ENCODE assay signal across 8 cellular contexts in the genomic region with DNA sequence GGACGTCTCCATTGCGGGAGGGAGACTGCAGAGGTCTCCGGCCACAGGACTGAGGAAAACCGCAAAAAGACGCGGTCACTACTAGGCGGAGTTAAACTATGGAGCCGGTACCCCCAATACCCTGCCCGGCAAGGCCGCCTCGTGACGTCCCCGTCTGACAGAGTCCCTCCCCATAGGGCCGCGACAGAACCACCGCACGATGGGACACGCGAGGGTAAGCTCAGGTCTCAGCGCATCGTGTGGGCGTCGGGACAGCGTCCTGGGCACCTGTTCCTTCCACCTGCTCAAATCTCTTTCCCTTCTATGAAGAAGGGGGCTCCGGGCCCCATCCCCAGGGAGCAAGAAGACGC. TPM values are rescaled to one million over a fixed set of nuclear protein-coding genes. Genes with fewer than 3 reads are reported as not detected.
DNase-seq lines count a peak whose midpoint lies in the region; ATAC-seq and TF ChIP-seq lines count a peak whose summit lies in the region.

No MANE protein-coding gene starts in this region.

- no peaks in the 10 kb centered on the region for H3K9me3 ChIP-seq in BLaER1 treated with 17β-estradiol and CSF1 and Interleukin-3, amounts not matched to agents 10 nM and 100 nM (replicated peaks in 1 of 11)
- no peaks in the 10 kb centered on the region for H3K9me3 ChIP-seq in SU-DHL-6 (ENCODE audit: insufficient read depth, low read length)

- H2AFZ ChIP-seq in SU-DHL-6 (ENCODE audit: low read depth, low read length, severe bottlenecking), result peak overlapping the region; percentile 77

- H3K4me1 ChIP-seq in BLaER1 treated with 17β-estradiol and CSF1 and Interleukin-3, amounts not matched to agents 10 nM and 100 nM, result peaks cover 34 to 66% (median 54%) of the 10 kb centered on the region in 10 experiments

- peaks cover 13% of the 10 kb centered on the region for H3K36me3 Mint-ChIP-seq in brain
- no peaks in the 10 kb centered on the region for H3K36me3 Mint-ChIP-seq in immature natural killer cell

- peaks cover 46% of the 10 kb centered on the region for H3F3A ChIP-seq in SU-DHL-6 (ENCODE audit: insufficient read depth)

- peaks cover 14% of the 10 kb centered on the region for H3K27me3 Mint-ChIP-seq in brain
- H3K27me3 Mint-ChIP-seq in immature natural killer cell (ENCODE audit: low read depth in 3 of 3), result peaks cover 6 to 16% (median 12%) of the 10 kb centered on the region in 3 donors

- TF ChIP-seq CTCF in SU-DHL-6 (IDR thresholded peaks at IDR 0.05; ENCODE audit: insufficient read depth, low read length, poor library complexity, severe bottlenecking), result no peak
- TF ChIP-seq CTCF in brain (conservative IDR thresholded peaks at IDR 0.05), result no peak

- H3K9me3 Mint-ChIP-seq in brain (peaks cover 0 to 9% (median 0%) of the 10 kb centered on the region in 5 experiments), immature natural killer cell (no peaks in the 10 kb centered on the region)

- peak overlapping the region; percentile 60 to 81 (median 76) for H3K4me3 ChIP-seq in BLaER1 treated with 17β-estradiol and CSF1 and Interleukin-3, amounts not matched to agents 10 nM and 100 nM
- H3K4me3 ChIP-seq in SU-DHL-6 (ENCODE audit: insufficient read depth, low read length, poor library complexity, severe bottlenecking), result peak overlapping the region; percentile 75

- DNase-seq in immature natural killer cell (peak; percentile 70 to 80 (median 74)), dedifferentiated amniotic fluid mesenchymal stem cell (ENCODE audit: extremely low spot score) (no peak)
- peak in 2 of 3 donors; percentile 69 for DNase-seq in stimulated activated CD4-positive, alpha-beta T cell treated with anti-CD3 and anti-CD28 coated beads, Interleukin-12 subunit alpha, Interleukin-12 subunit beta, amount 100 ng/mL, for 48 hours (ENCODE audit: low read depth in 2 of 3, low spot score in 1 of 3)

- peak overlapping the region; percentile 97 to 100 (median 100) for H3K27ac Mint-ChIP-seq in brain
- peak overlapping the region; percentile 97 to 99 (median 98) for H3K27ac Mint-ChIP-seq in immature natural killer cell

- H3K4me1 Mint-ChIP-seq in brain (peaks cover 26% of the 10 kb centered on the region), immature natural killer cell (peaks cover 24 to 25% of the 10 kb centered on the region in 2 donors)

- no peaks in the 10 kb centered on the region for H3K27me3 ChIP-seq in BLaER1 treated with 17β-estradiol and CSF1 and Interleukin-3, amounts not matched to agents 10 nM and 100 nM
- H3K27me3 ChIP-seq in SU-DHL-6 (ENCODE audit: low read length), result no peaks in the 10 kb centered on the region

- peak overlapping the region; percentile 87 to 99 (median 95) for H3K27ac ChIP-seq in BLaER1 treated with 17β-estradiol and CSF1 and Interleukin-3, amounts not matched to agents 10 nM and 100 nM
- H3K27ac ChIP-seq in SU-DHL-6 (ENCODE audit: low read depth, low read length), result peak overlapping the region; percentile 95

- H3K79me2 ChIP-seq in SU-DHL-6 (ENCODE audit: insufficient read depth, low read length), result peaks cover 14% of the 10 kb centered on the region

- H3K4me3 Mint-ChIP-seq in brain, result peak overlapping the region; percentile 88 to 98 (median 96)
- H3K4me3 Mint-ChIP-seq in immature natural killer cell, result peak overlapping the region; percentile 94 to 97 (median 96)

- H4K20me1 ChIP-seq in BLaER1 treated with 17β-estradiol and CSF1 and Interleukin-3, amounts not matched to agents 10 nM and 100 nM, result no peaks in the 10 kb centered on the region
- no peaks in the 10 kb centered on the region for H4K20me1 ChIP-seq in SU-DHL-6 (ENCODE audit: low read depth, low read length)

- H3K4me2 ChIP-seq in BLaER1 treated with 17β-estradiol and CSF1 and Interleukin-3, amounts not matched to agents 10 nM and 100 nM, result peak overlapping the region; percentile 82 to 96 (median 86)
- peak overlapping the region; percentile 79 for H3K4me2 ChIP-seq in SU-DHL-6 (ENCODE audit: low read depth, low read length, poor library complexity, severe bottlenecking)

- H3K36me3 ChIP-seq in BLaER1 treated with 17β-estradiol and CSF1 and Interleukin-3, amounts not matched to agents 10 nM and 100 nM, result 0 out of 22 replicates have a peak, but pooled peaks cover 0 to 6% (median 0%) of the 10 kb centered on the region in 11 experiments
- no peaks in the 10 kb centered on the region for H3K36me3 ChIP-seq in SU-DHL-6 (ENCODE audit: low read length)

- peak; percentile 8 for ATAC-seq in GM19043 (IDR thresholded peaks at IDR 0.05; ENCODE audit: low read depth, unreplicated experiment)
- ATAC-seq in HG03432 (IDR thresholded peaks at IDR 0.05; ENCODE audit: unreplicated experiment), result peak; percentile 27

- peak overlapping the region; percentile 84 to 98 (median 93) for H3K9ac ChIP-seq in BLaER1 treated with 17β-estradiol and CSF1 and Interleukin-3, amounts not matched to agents 10 nM and 100 nM
- H3K9ac ChIP-seq in SU-DHL-6 (ENCODE audit: low read length), result peak overlapping the region; percentile 83

- no peaks in the 10 kb centered on the region for H3K9me2 ChIP-seq in SU-DHL-6 (replicated peaks; ENCODE audit: insufficient read depth, low read length)

RNA-seq across cellular contexts. Expression of a gene that starts 35.2 kb away (rescaled TPM):
- polyA plus RNA-seq in brain (ENCODE audit: insufficient read depth, low read depth, low replicate concordance) (5.1 TPM), immature natural killer cell (under 1 TPM in 1 of 3 donors, not detected in 2; 0.35 TPM)
